Comparison of ENCODE assay signal across 9 cellular contexts in the genomic region with DNA sequence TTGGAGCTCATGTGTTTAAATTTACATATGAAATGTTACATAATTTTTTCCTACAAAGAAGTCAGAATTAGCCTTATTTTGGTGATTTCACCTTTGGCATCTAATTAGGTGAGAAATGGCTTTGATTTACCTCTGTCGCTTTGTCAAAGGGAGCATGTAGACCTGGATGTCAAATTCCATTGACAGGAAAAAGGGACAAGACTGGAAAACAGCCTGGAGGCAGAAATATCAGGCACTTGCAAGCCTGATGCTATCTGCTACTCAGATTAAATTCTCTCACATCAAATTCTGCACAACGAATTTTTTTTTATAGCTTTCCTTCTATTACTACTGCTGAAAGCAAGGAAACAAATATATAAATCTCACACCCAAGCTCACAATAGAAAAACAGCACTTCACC. TPM values are rescaled to one million over a fixed set of nuclear protein-coding genes. Genes with fewer than 3 reads are reported as not detected.
"Had no signal": no experiment of that assay in that cellular context is flagged by ENCODE, and none has a peak within 500 bp of the region (broad histone marks: within the 10 kb centered on the region; RNA-seq: fewer than 3 reads in every experiment).

No MANE protein-coding gene starts in this region.

- ATAC-seq: HepG2, K562 had no signal

- H3K27ac ChIP-seq: HL-60, KMS-11 had no signal

- H3K9ac ChIP-seq: KMS-11 had no signal

- DNase-seq: IMR-90, KBM-7, KG1 had no signal

- H3K4me3 ChIP-seq: K562 had no signal

- H3K4me2 ChIP-seq: KMS-11 had no signal

RNA-seq across cellular contexts. Expression of gene CTNND2, which starts 54.1 kb away (rescaled TPM):
- total RNA-seq: HepG2, HT-29, IMR-90 had no signal
- polyA plus RNA-seq: HepG2, IgD-negative memory B cell, IMR-90 had no signal
